22 cellular contexts compared by ENCODE assay signal in genomic region chr10:17141504-17142229, GRCh38.
"Had no signal": no experiment of that assay in that cellular context is flagged by ENCODE, and none has a peak within 500 bp of the region (broad histone marks: within the 10 kb centered on the region; RNA-seq: fewer than 3 reads in every experiment).

No MANE protein-coding gene starts in this region.

- H3K4me1 Mint-ChIP-seq: memory B cell had no signal

- H3K4me1 ChIP-seq: heart right ventricle, pancreas, psoas muscle, right atrium auricular region had no signal

- H3K9me3 ChIP-seq: heart right ventricle, pancreas, psoas muscle, right atrium auricular region had no signal

- H3K9me3 Mint-ChIP-seq: activated CD4-positive, alpha-beta memory T cell treated with anti-CD3 and anti-CD28 coated beads, Interleukin-2, amount 10 ng/mL, durations not matched to agents 7 days and 5 days; activated T-helper 1 cell treated with anti-CD3 and anti-CD28 coated beads, Interleukin-12 subunit alpha, Interleukin-12 subunit beta, Interleukin-2, Interleukin-4 antibody, amounts not matched to agents 30 ng/mL and 10 ng/mL and 1 ng/mL, durations not matched to agents 14 hours and 24 hours and 36 hours had no signal

- ATAC-seq: heart right ventricle, left cardiac atrium, pancreas, psoas muscle had no signal

- H3K27ac Mint-ChIP-seq: activated CD4-positive, alpha-beta memory T cell treated with anti-CD3 and anti-CD28 coated beads, Interleukin-2, amount 10 ng/mL, durations not matched to agents 7 days and 5 days; activated naive CD8-positive, alpha-beta T cell treated with anti-CD3 and anti-CD28 coated beads, Interleukin-2, amount 10 ng/mL, durations not matched to agents 7 days and 5 days; activated T-helper 1 cell treated with anti-CD3 and anti-CD28 coated beads, Interleukin-12 subunit alpha, Interleukin-12 subunit beta, Interleukin-2, Interleukin-4 antibody, amounts not matched to agents 30 ng/mL and 10 ng/mL and 1 ng/mL, durations not matched to agents 14 hours and 24 hours and 36 hours; dendritic cell treated with granulocyte-macrophage colony-stimulating factor and Interleukin-4, amounts not matched to agents 40 ng/mL and 50 ng/mL, for 4 days; memory B cell; T-helper 1 cell treated with Interleukin-12 subunit alpha and Interleukin-12 subunit beta and Interleukin-4 antibody, amounts not matched to agents 30 μg/mL and 1 μg/mL, for 36 hours had no signal

- H3K27me3 Mint-ChIP-seq: activated naive CD8-positive, alpha-beta T cell treated with anti-CD3 and anti-CD28 coated beads, Interleukin-2, amount 10 ng/mL, durations not matched to agents 7 days and 5 days; memory B cell had no signal

- H3K4me3 Mint-ChIP-seq: activated CD4-positive, alpha-beta memory T cell treated with anti-CD3 and anti-CD28 coated beads, Interleukin-2, amount 10 ng/mL, durations not matched to agents 7 days and 5 days; activated naive CD8-positive, alpha-beta T cell treated with anti-CD3 and anti-CD28 coated beads, Interleukin-2, amount 10 ng/mL, durations not matched to agents 7 days and 5 days; activated T-helper 1 cell treated with anti-CD3 and anti-CD28 coated beads, Interleukin-12 subunit alpha, Interleukin-12 subunit beta, Interleukin-2, Interleukin-4 antibody, amounts not matched to agents 30 ng/mL and 10 ng/mL and 1 ng/mL, durations not matched to agents 14 hours and 24 hours and 36 hours; dendritic cell treated with granulocyte-macrophage colony-stimulating factor and Interleukin-4, amounts not matched to agents 40 ng/mL and 50 ng/mL, for 4 days; memory B cell; nephron progenitor cell; T-helper 1 cell treated with Interleukin-12 subunit alpha and Interleukin-12 subunit beta and Interleukin-4 antibody, amounts not matched to agents 30 μg/mL and 1 μg/mL, for 36 hours had no signal

- H3K4me3 ChIP-seq: heart right ventricle, pancreas, psoas muscle, right atrium auricular region had no signal

- H3K27ac ChIP-seq: heart right ventricle, pancreas, psoas muscle, right atrium auricular region had no signal

- DNase-seq: activated CD4-positive, alpha-beta memory T cell treated with anti-CD3 and anti-CD28 coated beads, Interleukin-2, amount 10 ng/mL, durations not matched to agents 7 days and 5 days; activated CD4-positive, alpha-beta T cell treated with anti-CD3 and anti-CD28 coated beads for 4 hours; activated CD4-positive, CD25-positive, alpha-beta regulatory T cell; activated gamma-delta T cell; activated naive CD8-positive, alpha-beta T cell treated with anti-CD3 and anti-CD28 coated beads, Interleukin-2, amount 10 ng/mL, durations not matched to agents 7 days and 5 days; amniotic stem cell; effector CD4-positive, alpha-beta T cell; erythroblast; foreskin fibroblast; heart right ventricle; islet precursor cell; left cardiac atrium; nephron progenitor cell; pancreas; psoas muscle; stimulated activated CD4-positive, alpha-beta T cell treated with anti-CD3 and anti-CD28 coated beads, Interleukin-4, amount 100 ng/mL, for 24 hours; stimulated activated naive CD4-positive, alpha-beta T cell treated with Interleukin-2 at 50 U/mL for 16 hours had no signal

- H3K36me3 ChIP-seq: heart right ventricle, pancreas, right atrium auricular region had no signal

- H3K27me3 ChIP-seq: heart right ventricle, pancreas, right atrium auricular region had no signal
